20 cellular contexts compared by ENCODE assay signal in genomic region chr12:130422676-130423075, GRCh38.
DNase-seq lines count a peak whose midpoint lies in the region; ATAC-seq and TF ChIP-seq lines count a peak whose summit lies in the region.
"Had no signal": no experiment of that assay in that cellular context is flagged by ENCODE, and none has a peak within 500 bp of the region (broad histone marks: within the 10 kb centered on the region; RNA-seq: fewer than 3 reads in every experiment).

No MANE protein-coding gene starts in this region.

- H3K4me3 ChIP-seq in spleen: no peak overlapping the region
- H3K4me3 ChIP-seq: BLaER1, GM12878, GM23248 had no signal

- H3K36me3 ChIP-seq in spleen: no peaks in the 10 kb centered on the region
- H3K36me3 ChIP-seq: BLaER1 had no signal

- CTCF ChIA-PET in activated CD8-positive, alpha-beta memory T cell treated with anti-CD3 and anti-CD28 coated beads, Interleukin-2, amount 10 ng/mL, durations not matched to agents 7 days and 5 days (lab: Charles Lee): no interaction called here
- CTCF ChIA-PET in activated naive CD4-positive, alpha-beta T cell treated with anti-CD3 and anti-CD28 coated beads for 36 hours (lab: Charles Lee): no interaction called here
- CTCF ChIA-PET in Calu3 (lab: Charles Lee): no interaction called here

- peak; percentile 15 for DNase-seq in activated CD8-positive, alpha-beta memory T cell treated with anti-CD3 and anti-CD28 coated beads, Interleukin-2, amount 50 U/mL, for 48 hours
- no peak for DNase-seq in activated CD8-positive, alpha-beta memory T cell treated with anti-CD3 and anti-CD28 coated beads, Interleukin-2, amount 10 ng/mL, durations not matched to agents 7 days and 5 days
- peak; percentile 74 for DNase-seq in mesenteric fat pad (ENCODE audit: low spot score)
- peak; percentile 38 for DNase-seq in spleen
- DNase-seq in ureter (ENCODE audit: low spot score): peak; percentile 30
- DNase-seq in nephron progenitor cell: no peak
- DNase-seq in activated naive CD4-positive, alpha-beta T cell treated with anti-CD3 and anti-CD28 coated beads for 36 hours: no peak
- DNase-seq in Calu3: no peak
- DNase-seq: CD4-positive, CD25-positive, alpha-beta regulatory T cell; COR-L47; DMS153; DND-41; GM23248; H7; HCEC 1CT had no signal

- ATAC-seq in activated CD8-positive, alpha-beta memory T cell treated with anti-CD3 and anti-CD28 coated beads, Interleukin-2, amount 10 ng/mL, durations not matched to agents 7 days and 5 days: no peak
- ATAC-seq: GM12878 had no signal

- H3K27me3 Mint-ChIP-seq in activated CD8-positive, alpha-beta memory T cell treated with anti-CD3 and anti-CD28 coated beads, Interleukin-2, amount 10 ng/mL, durations not matched to agents 7 days and 5 days: no peaks in the 10 kb centered on the region
- peaks cover 12% of the 10 kb centered on the region for H3K27me3 Mint-ChIP-seq in nephron progenitor cell (ENCODE audit: low read depth, poor library complexity)
- peaks cover 4% of the 10 kb centered on the region for H3K27me3 Mint-ChIP-seq in activated naive CD4-positive, alpha-beta T cell treated with anti-CD3 and anti-CD28 coated beads for 36 hours (ENCODE audit: low read depth)
- H3K27me3 Mint-ChIP-seq in Calu3 (ENCODE audit: unreplicated experiment): no peaks in the 10 kb centered on the region
- H3K27me3 Mint-ChIP-seq: B cell; CD4-positive, CD25-positive, alpha-beta regulatory T cell had no signal

- H3K9me3 Mint-ChIP-seq in activated CD8-positive, alpha-beta memory T cell treated with anti-CD3 and anti-CD28 coated beads, Interleukin-2, amount 10 ng/mL, durations not matched to agents 7 days and 5 days (ENCODE audit: low read depth): peaks cover 2% of the 10 kb centered on the region
- no peaks in the 10 kb centered on the region for H3K9me3 Mint-ChIP-seq in nephron progenitor cell
- H3K9me3 Mint-ChIP-seq in activated naive CD4-positive, alpha-beta T cell treated with anti-CD3 and anti-CD28 coated beads for 36 hours: no peaks in the 10 kb centered on the region
- H3K9me3 Mint-ChIP-seq in Calu3 (ENCODE audit: low read depth, unreplicated experiment): peaks cover 11% of the 10 kb centered on the region

- 81 to 95% (median 90%) methylated on average over 8 of the region's 8 CpGs for WGBS in spleen, 5 donors

- H3K9me3 ChIP-seq in spleen: no peaks in the 10 kb centered on the region
- H3K9me3 ChIP-seq: BLaER1 had no signal

- intact Hi-C loops in spleen (cut with DNase I; ENCODE audit: low total_unique reads) (no loop called here), Calu3 (cut with micrococcal nuclease; ENCODE audit: unreplicated experiment) (no loop called here)
- intact Hi-C loops in activated naive CD4-positive, alpha-beta T cell treated with anti-CD3 and anti-CD28 coated beads for 36 hours (cut with micrococcal nuclease): no loop called here

- no TSS peak for BruUV-seq in Calu3 (replicated peaks; lab: Mats Ljungman, UMichigan)

- H3K4me1 ChIP-seq in spleen: no peaks in the 10 kb centered on the region

- no peak overlapping the region for H3K27ac Mint-ChIP-seq in activated CD8-positive, alpha-beta memory T cell treated with anti-CD3 and anti-CD28 coated beads, Interleukin-2, amount 10 ng/mL, durations not matched to agents 7 days and 5 days
- H3K27ac Mint-ChIP-seq in nephron progenitor cell (no peak overlapping the region), Calu3 (ENCODE audit: unreplicated experiment) (no peak overlapping the region)
- H3K27ac Mint-ChIP-seq in activated naive CD4-positive, alpha-beta T cell treated with anti-CD3 and anti-CD28 coated beads for 36 hours: no peak overlapping the region
- H3K27ac Mint-ChIP-seq: B cell; CD4-positive, CD25-positive, alpha-beta regulatory T cell had no signal

- H3K4me3 Mint-ChIP-seq in activated CD8-positive, alpha-beta memory T cell treated with anti-CD3 and anti-CD28 coated beads, Interleukin-2, amount 10 ng/mL, durations not matched to agents 7 days and 5 days: no peak overlapping the region
- H3K4me3 Mint-ChIP-seq in nephron progenitor cell (no peak overlapping the region), Calu3 (ENCODE audit: low read depth, unreplicated experiment) (no peak overlapping the region)
- no peak overlapping the region for H3K4me3 Mint-ChIP-seq in activated naive CD4-positive, alpha-beta T cell treated with anti-CD3 and anti-CD28 coated beads for 36 hours
- H3K4me3 Mint-ChIP-seq: B cell; CD4-positive, CD25-positive, alpha-beta regulatory T cell had no signal

- no peak for TF ChIP-seq POLR2A in spleen (IDR thresholded peaks at IDR 0.05)

- H3K27ac ChIP-seq in spleen: no peak overlapping the region
- H3K27ac ChIP-seq: 22Rv1, BLaER1, C4-2B, GM23248 had no signal

- no peaks in the 10 kb centered on the region for H3K36me3 Mint-ChIP-seq in activated CD8-positive, alpha-beta memory T cell treated with anti-CD3 and anti-CD28 coated beads, Interleukin-2, amount 10 ng/mL, durations not matched to agents 7 days and 5 days
- no peaks in the 10 kb centered on the region for H3K36me3 Mint-ChIP-seq in nephron progenitor cell (ENCODE audit: low read depth)
- no peaks in the 10 kb centered on the region for H3K36me3 Mint-ChIP-seq in activated naive CD4-positive, alpha-beta T cell treated with anti-CD3 and anti-CD28 coated beads for 36 hours (ENCODE audit: low read depth)
- peaks cover 5% of the 10 kb centered on the region for H3K36me3 Mint-ChIP-seq in Calu3 (ENCODE audit: insufficient read depth, unreplicated experiment)
- H3K36me3 Mint-ChIP-seq: CD4-positive, CD25-positive, alpha-beta regulatory T cell had no signal

- H3K27me3 ChIP-seq in spleen (replicated peaks in 1 of 7): peaks cover 0 to 3% (median 0%) of the 10 kb centered on the region in 7 donors
- H3K27me3 ChIP-seq: BLaER1 had no signal

- TF ChIP-seq CTCF in spleen (IDR thresholded peaks at IDR 0.05 in 8 of 11, conservative IDR thresholded peaks at IDR 0.05 in 3 of 11) (no peak), nephron progenitor cell (IDR thresholded peaks at IDR 0.05) (no peak), Calu3 (IDR thresholded peaks at IDR 0.05; ENCODE audit: unreplicated experiment) (no peak)

- H3K4me1 Mint-ChIP-seq in activated CD8-positive, alpha-beta memory T cell treated with anti-CD3 and anti-CD28 coated beads, Interleukin-2, amount 10 ng/mL, durations not matched to agents 7 days and 5 days: no peaks in the 10 kb centered on the region
- H3K4me1 Mint-ChIP-seq in nephron progenitor cell (peaks cover 37% of the 10 kb centered on the region), Calu3 (ENCODE audit: low read depth, unreplicated experiment) (no peaks in the 10 kb centered on the region)
- H3K4me1 Mint-ChIP-seq in activated naive CD4-positive, alpha-beta T cell treated with anti-CD3 and anti-CD28 coated beads for 36 hours (ENCODE audit: low read depth): no peaks in the 10 kb centered on the region
- H3K4me1 Mint-ChIP-seq: B cell; CD4-positive, CD25-positive, alpha-beta regulatory T cell had no signal

Comparison
In these comparisons a context has a peak if more than half of its experiments do, and no peak if none do; other contexts are left out.
1. DNase-seq: peak in activated CD8-positive, alpha-beta memory T cell treated with anti-CD3 and anti-CD28 coated beads, Interleukin-2, amount 50 U/mL, for 48 hours (single experiment), mesenteric fat pad (single experiment), spleen (single experiment) and ureter (single experiment); none in activated CD8-positive, alpha-beta memory T cell treated with anti-CD3 and anti-CD28 coated beads, Interleukin-2, amount 10 ng/mL, durations not matched to agents 7 days and 5 days (single experiment), nephron progenitor cell (single experiment), activated naive CD4-positive, alpha-beta T cell treated with anti-CD3 and anti-CD28 coated beads for 36 hours (single experiment) and Calu3 (single experiment).